ENCODE assay signal across 8 cellular contexts in genomic region chr1:100249155-100249536, GRCh38. TPM values are rescaled to one million over a fixed set of nuclear protein-coding genes. Genes with fewer than 3 reads are reported as not detected.
DNase-seq lines count a peak whose midpoint lies in the region; FAIRE-seq and TF ChIP-seq lines count a peak whose summit lies in the region.

No MANE protein-coding gene starts in this region.

- peak overlapping the region; percentile 99 for H3K4me3 ChIP-seq in CD8-positive, alpha-beta memory T cell (ENCODE audit: low read length)
- H3K4me3 ChIP-seq in endothelial cell of umbilical vein (replicated peaks in 1 of 3; ENCODE audit: insufficient read depth in 1 of 3, low read depth in 1 of 3, low read length in 3 of 3) (peak overlapping the region; percentile 20 to 63 (median 63)), neuronal stem cell (ENCODE audit: low read length in 2 of 2) (peak overlapping the region; percentile 79 to 93)

- dilution Hi-C loops in endothelial cell of umbilical vein (cut with MboI; ENCODE audit: extremely low pct_ligation_motif_present, low sequenced_read_pairs), result no loop called here

- POLR2A ChIA-PET in CD8-positive, alpha-beta memory T cell (lab: Charles Lee), result interaction anchor here (1.0 to 1.2 kb wide), 4 partner anchors 16 to 104 kb away, joined by 3 to 11 read pairs (median 6); partner anchors contain the start of genes CDC14A and RTCA
- POLR2A ChIA-PET in endothelial cell of umbilical vein (lab: Charles Lee), result interaction anchor here (0.6 to 1.0 kb wide), 3 partner anchors 10 to 105 kb away, joined by 3 to 7 read pairs (median 3); no protein-coding TSS in a partner anchor

- peak overlapping the region; percentile 89 for H3K27ac ChIP-seq in CD8-positive, alpha-beta memory T cell (ENCODE audit: low read depth, low read length)
- peak overlapping the region; percentile 26 for H3K27ac ChIP-seq in endothelial cell of umbilical vein (ENCODE audit: insufficient read depth, low read depth, low read length)
- H3K27ac ChIP-seq in neuronal stem cell (replicated peaks; ENCODE audit: low read length), result peak overlapping the region; percentile 72

- no peaks in the 10 kb centered on the region for H3K36me3 ChIP-seq in CD8-positive, alpha-beta memory T cell (ENCODE audit: insufficient read depth, low read length)
- H3K36me3 ChIP-seq in endothelial cell of umbilical vein (ENCODE audit: control insufficient read depth in 2 of 2, extremely low read depth in 1 of 2, insufficient read depth in 2 of 2, low read length in 2 of 2), result no peaks in the 10 kb centered on the region
- H3K36me3 ChIP-seq in neuronal stem cell (replicated peaks in 1 of 2; ENCODE audit: control insufficient read depth in 2 of 2, insufficient read depth in 2 of 2, low read length in 2 of 2), result no peaks in the 10 kb centered on the region

- peak overlapping the region; percentile 49 for H3K14ac ChIP-seq in neuronal stem cell (ENCODE audit: low read length)

- no peak overlapping the region for H3K4me3 Mint-ChIP-seq in CD8-positive, alpha-beta memory T cell

- peaks cover 14% of the 10 kb centered on the region for H3K4me1 ChIP-seq in CD8-positive, alpha-beta memory T cell (ENCODE audit: insufficient read depth, low read length)
- H3K4me1 ChIP-seq in endothelial cell of umbilical vein (ENCODE audit: control insufficient read depth, extremely low read depth, insufficient read depth, low read length) (peaks cover 10% of the 10 kb centered on the region), neuronal stem cell (ENCODE audit: control insufficient read depth in 2 of 2, insufficient read depth in 1 of 2, low read depth in 1 of 2, low read length in 2 of 2) (peaks cover 5 to 8% of the 10 kb centered on the region in 2 donors)

- no peak for TF ChIP-seq POLR2A in endothelial cell of umbilical vein (IDR thresholded peaks at IDR 0.05; ENCODE audit: low read depth, low read length)

- H3K9ac ChIP-seq in endothelial cell of umbilical vein (replicated peaks; ENCODE audit: extremely low read depth, insufficient read depth, low read length), result peak overlapping the region; percentile 78
- H3K9ac ChIP-seq in neuronal stem cell (ENCODE audit: low read depth, low read length, poor library complexity), result peak overlapping the region; percentile 96

- peak overlapping the region; percentile 84 for H3K18ac ChIP-seq in neuronal stem cell (ENCODE audit: low read length)

- no peaks in the 10 kb centered on the region for H3K27me3 ChIP-seq in CD8-positive, alpha-beta memory T cell (ENCODE audit: insufficient read depth, low read length, poor library complexity, severe bottlenecking)
- H3K27me3 ChIP-seq in endothelial cell of umbilical vein (ENCODE audit: control insufficient read depth in 2 of 2, insufficient read depth in 2 of 2, low read length in 2 of 2), result peaks cover 0 to 6% of the 10 kb centered on the region in 2 experiments
- no peaks in the 10 kb centered on the region for H3K27me3 ChIP-seq in neuronal stem cell (ENCODE audit: control insufficient read depth in 3 of 3, insufficient read depth in 3 of 3, low read depth in 1 of 3, low read length in 3 of 3)

- DNase-seq in CD8-positive, alpha-beta memory T cell, result no peak
- DNase-seq in M059J (ENCODE audit: low read depth) (peak; percentile 8), endothelial cell of umbilical vein (ENCODE audit: low read depth, low spot score) (no peak), neuronal stem cell (ENCODE audit: low spot score) (no peak), SHP77 (lab: John Stamatoyannopoulos, UW) (no peak), mucosa of gallbladder (ENCODE audit: low spot score) (no peak)
- DNase-seq in activated T-cell treated with anti-CD3 and anti-CD28 coated beads, Interleukin-2, amount 50 U/mL, for 48 hours, result no peak
- DNase-seq in activated naive CD4-positive, alpha-beta T cell (lab: John Stamatoyannopoulos, UW), result no peak

- no peak overlapping the region for H3K27ac Mint-ChIP-seq in CD8-positive, alpha-beta memory T cell

- H3K4me1 Mint-ChIP-seq in CD8-positive, alpha-beta memory T cell, result peaks cover 20 to 25% (median 25%) of the 10 kb centered on the region in 3 donors

- peak overlapping the region; percentile 76 for H2AK5ac ChIP-seq in neuronal stem cell (ENCODE audit: low read depth, low read length)

- H3K9me1 ChIP-seq in endothelial cell of umbilical vein (replicated peaks; ENCODE audit: control insufficient read depth, extremely low read depth, insufficient read depth, low read length), result no peaks in the 10 kb centered on the region

- no peaks in the 10 kb centered on the region for H4K20me1 ChIP-seq in endothelial cell of umbilical vein (replicated peaks; ENCODE audit: control insufficient read depth, extremely low read depth, insufficient read depth, low read length)

- intact Hi-C loops in endothelial cell of umbilical vein (cut with micrococcal nuclease), result loop anchor here (1.0 kb wide), 2 partner anchors 17 to 116 kb away; partner anchors contain the start of genes RTCA and TRMT13

- no peaks in the 10 kb centered on the region for H3K9me3 Mint-ChIP-seq in CD8-positive, alpha-beta memory T cell

- no peak for TF ChIP-seq CTCF in endothelial cell of umbilical vein (IDR thresholded peaks at IDR 0.05; ENCODE audit: extremely low read depth in 1 of 2, insufficient read depth in 1 of 2, low read depth in 1 of 2, low read length in 2 of 2)

- peak overlapping the region; percentile 67 for H2BK5ac ChIP-seq in neuronal stem cell (ENCODE audit: low read length)

- H3K79me2 ChIP-seq in endothelial cell of umbilical vein (ENCODE audit: control insufficient read depth, insufficient read depth, low read length), result peaks cover 11% of the 10 kb centered on the region

- H4K91ac ChIP-seq in neuronal stem cell (ENCODE audit: low read depth, low read length, poor library complexity), result no peak overlapping the region

- peak overlapping the region; percentile 73 for H3K4me2 ChIP-seq in endothelial cell of umbilical vein (ENCODE audit: insufficient read depth, low read length)
- peak overlapping the region; percentile 83 for H3K4me2 ChIP-seq in neuronal stem cell (ENCODE audit: insufficient read depth, low read length, poor library complexity, severe bottlenecking)

- peak overlapping the region; percentile 55 for H3K4ac ChIP-seq in neuronal stem cell (ENCODE audit: low read length)

- peaks cover 0 to 2% (median under 1%) of the 10 kb centered on the region in 3 donors for H3K36me3 Mint-ChIP-seq in CD8-positive, alpha-beta memory T cell

- WGBS in neuronal stem cell (ENCODE audit: extremely low coverage in 2 of 2, insufficient read length in 2 of 2, insufficient replicate concordance in 1 of 2), 2 donors, result no CpG with 5 or more reads among the region's 12 CpGs

- peaks cover 2% of the 10 kb centered on the region for H3K79me1 ChIP-seq in neuronal stem cell (ENCODE audit: low read depth, low read length)

- CTCF ChIA-PET in CD8-positive, alpha-beta memory T cell (lab: Charles Lee), result interaction anchor here (1.0 to 2.7 kb wide), 4 partner anchors 16 to 211 kb away, joined by 3 to 7 read pairs (median 5); partner anchors contain the start of gene RTCA
- CTCF ChIA-PET in endothelial cell of umbilical vein (lab: Charles Lee), result interaction anchor here (0.9 to 1.6 kb wide), 4 partner anchors 15 to 620 kb away, joined by 3 to 5 read pairs (median 3); partner anchors contain the start of gene RTCA

- BruUV-seq in endothelial cell of umbilical vein (replicated peaks; lab: Mats Ljungman, UMichigan), result no TSS peak

- no peak overlapping the region for H2BK120ac ChIP-seq in neuronal stem cell (ENCODE audit: low read depth, low read length)

- peak overlapping the region; percentile 33 for H2BK15ac ChIP-seq in neuronal stem cell (ENCODE audit: low read length)

- H3K9me3 ChIP-seq in CD8-positive, alpha-beta memory T cell (ENCODE audit: low read length), result no peaks in the 10 kb centered on the region
- no peaks in the 10 kb centered on the region for H3K9me3 ChIP-seq in endothelial cell of umbilical vein (replicated peaks; ENCODE audit: control insufficient read depth, insufficient read depth, low read length)
- H3K9me3 ChIP-seq in neuronal stem cell (replicated peaks in 1 of 2; ENCODE audit: control insufficient read depth in 2 of 2, insufficient read depth in 1 of 2, low read depth in 1 of 2, low read length in 2 of 2), result no peaks in the 10 kb centered on the region

- no peak overlapping the region for H3K23ac ChIP-seq in neuronal stem cell (ENCODE audit: low read depth, low read length, poor library complexity)

- H2AFZ ChIP-seq in endothelial cell of umbilical vein (ENCODE audit: low read depth, low read length) (peak overlapping the region; percentile 55), neuronal stem cell (ENCODE audit: low read length) (peak overlapping the region; percentile 91)

- H2BK12ac ChIP-seq in neuronal stem cell (ENCODE audit: low read length), result no peak overlapping the region

- no peak for FAIRE-seq in endothelial cell of umbilical vein (lab: Jason Lieb, UNC)

- peak overlapping the region; percentile 83 for H4K8ac ChIP-seq in neuronal stem cell (ENCODE audit: low read depth, low read length)

- H3K27me3 Mint-ChIP-seq in CD8-positive, alpha-beta memory T cell, result no peaks in the 10 kb centered on the region

RNA-seq across cellular contexts. Expression of gene DBT, which starts 0.5 kb away (rescaled TPM):
- total RNA-seq in CD8-positive, alpha-beta memory T cell, result 10 to 100 TPM; 13.6 to 13.9 TPM
- polyA plus RNA-seq in CD8-positive, alpha-beta memory T cell, result 6.0 TPM
- 3.8 and 6.6 TPM in 2 replicates for total RNA-seq in M059J (2014; rRNA removed; shearing (Covaris generic))
- total RNA-seq in endothelial cell of umbilical vein (7.9 and 9.0 TPM in 2 replicates), mucosa of gallbladder (17.0 TPM)
- 1.3 and 1.6 TPM in 2 replicates for polyA plus RNA-seq in endothelial cell of umbilical vein
- 1.9 and 2.4 TPM in 2 replicates for polyA plus RNA-seq in endothelial cell of umbilical vein (2011; cell fraction: cytosol; rRNA removed)
- 4.8 and 7.4 TPM in 2 replicates for polyA plus RNA-seq in endothelial cell of umbilical vein (2011; cell fraction: nucleus; rRNA removed)
- polyA plus RNA-seq in endothelial cell of umbilical vein (2012), result 8.2 and 8.4 TPM in 2 replicates
- 6.2 and 6.3 TPM in 2 replicates for polyA minus RNA-seq in endothelial cell of umbilical vein
- 4.6 TPM for polyA minus RNA-seq in endothelial cell of umbilical vein (2011; cell fraction: cytosol; rRNA and poly(A)+ RNA removed)
- 9.9 and 11.2 TPM in 2 replicates for polyA minus RNA-seq in endothelial cell of umbilical vein (2011; cell fraction: nucleus; rRNA and poly(A)+ RNA removed)
- polyA plus RNA-seq in neuronal stem cell (2013, experiment 1 of 2), result 6.4 TPM
- polyA plus RNA-seq in neuronal stem cell (2013, experiment 2 of 2), result 6.5 TPM

RNA-seq across cellular contexts. Expression of gene RTCA, which starts 16.9 kb away (rescaled TPM):
- total RNA-seq in CD8-positive, alpha-beta memory T cell, result 10 to 100 TPM; 64.5 to 68.3 TPM
- polyA plus RNA-seq in CD8-positive, alpha-beta memory T cell, result 25.2 TPM
- total RNA-seq in M059J (2014; rRNA removed; shearing (Covaris generic)), result 45.5 and 52.7 TPM in 2 replicates
- total RNA-seq in endothelial cell of umbilical vein (44.8 and 46.6 TPM in 2 replicates), mucosa of gallbladder (38.1 TPM)
- 18.8 and 20.3 TPM in 2 replicates for polyA plus RNA-seq in endothelial cell of umbilical vein
- 22.3 and 23.7 TPM in 2 replicates for polyA plus RNA-seq in endothelial cell of umbilical vein (2011; cell fraction: cytosol; rRNA removed)
- polyA plus RNA-seq in endothelial cell of umbilical vein (2011; cell fraction: nucleus; rRNA removed), result 24.3 and 29.7 TPM in 2 replicates
- 34.5 and 46.9 TPM in 2 replicates for polyA plus RNA-seq in endothelial cell of umbilical vein (2012)
- 19.7 and 25.7 TPM in 2 replicates for polyA minus RNA-seq in endothelial cell of umbilical vein
- polyA minus RNA-seq in endothelial cell of umbilical vein (2011; cell fraction: cytosol; rRNA and poly(A)+ RNA removed), result 9.3 TPM
- polyA minus RNA-seq in endothelial cell of umbilical vein (2011; cell fraction: nucleus; rRNA and poly(A)+ RNA removed), result 21.9 and 31.1 TPM in 2 replicates
- 18.8 TPM for polyA plus RNA-seq in neuronal stem cell (2013, experiment 1 of 2)
- polyA plus RNA-seq in neuronal stem cell (2013, experiment 2 of 2), result 18.2 TPM

Comparison
In these comparisons a context has a peak if more than half of its experiments do, and no peak if none do; other contexts are left out.
1. H3K27ac ChIP-seq: peak in every context shown above with its lines; median percentile 89 in CD8-positive, alpha-beta memory T cell; 72 in neuronal stem cell; 26 in endothelial cell of umbilical vein.